ENCODE assay signal across 17 cellular contexts in genomic region chr17:3772764-3773163, GRCh38.
"Had no signal": no experiment of that assay in that cellular context is flagged by ENCODE, and none has a peak within 500 bp of the region (broad histone marks: within the 10 kb centered on the region; RNA-seq: fewer than 3 reads in every experiment).

No MANE protein-coding gene starts in this region.

- H3K27ac Mint-ChIP-seq: activated CD4-positive, alpha-beta memory T cell treated with anti-CD3 and anti-CD28 coated beads, Interleukin-2, amount 10 ng/mL, durations not matched to agents 7 days and 5 days; activated CD4-positive, alpha-beta T cell treated with anti-CD3 and anti-CD28 coated beads for 36 hours had no signal

- H3K9me3 Mint-ChIP-seq: activated CD4-positive, alpha-beta memory T cell treated with anti-CD3 and anti-CD28 coated beads, Interleukin-2, amount 10 ng/mL, durations not matched to agents 7 days and 5 days; dendritic cell treated with granulocyte-macrophage colony-stimulating factor and Interleukin-4, amounts not matched to agents 40 ng/mL and 50 ng/mL, for 4 days had no signal

- H3K27ac ChIP-seq: adrenal gland, heart right ventricle, parathyroid adenoma, tibial artery, uterus, VCaP had no signal

- H3K9me3 ChIP-seq: adrenal gland, tibial artery, uterus had no signal

- H3K27me3 ChIP-seq: adrenal gland, uterus had no signal

- H3K4me3 ChIP-seq: adrenal gland, heart right ventricle, tibial artery, uterus had no signal

- ATAC-seq: activated CD4-positive, alpha-beta T cell treated with anti-CD3 and anti-CD28 coated beads for 36 hours; heart right ventricle; left ventricle myocardium superior had no signal

- DNase-seq: activated CD4-positive, alpha-beta memory T cell treated with anti-CD3 and anti-CD28 coated beads, Interleukin-2, amount 10 ng/mL, durations not matched to agents 7 days and 5 days; activated CD4-positive, alpha-beta T cell treated with anti-CD3 and anti-CD28 coated beads for 36 hours; activated CD8-positive, alpha-beta memory T cell treated with anti-CD3 and anti-CD28 coated beads, Interleukin-2, amount 50 U/mL, for 48 hours; activated naive CD4-positive, alpha-beta T cell; caudate nucleus; heart right ventricle; left ventricle myocardium superior; retina; stimulated activated CD4-positive, alpha-beta T cell treated with anti-CD3 and anti-CD28 coated beads, Interleukin-15, amount 100 ng/mL, for 24 hours; stimulated activated CD4-positive, alpha-beta T cell treated with anti-CD3 and anti-CD28 coated beads, Interleukin-4, amount 100 ng/mL, for 24 hours; T-helper 1 cell; tibial artery; uterus had no signal

- H3K4me3 Mint-ChIP-seq: activated CD4-positive, alpha-beta memory T cell treated with anti-CD3 and anti-CD28 coated beads, Interleukin-2, amount 10 ng/mL, durations not matched to agents 7 days and 5 days; activated CD4-positive, alpha-beta T cell treated with anti-CD3 and anti-CD28 coated beads for 36 hours; dendritic cell treated with granulocyte-macrophage colony-stimulating factor and Interleukin-4, amounts not matched to agents 40 ng/mL and 50 ng/mL, for 4 days had no signal

- H3K79me2 ChIP-seq: parathyroid adenoma had no signal

- H3K9ac ChIP-seq: parathyroid adenoma had no signal

- H3K4me1 ChIP-seq: adrenal gland, heart right ventricle, parathyroid adenoma, tibial artery, uterus had no signal

- H2AFZ ChIP-seq: parathyroid adenoma had no signal

- H3K36me3 ChIP-seq: adrenal gland, heart right ventricle, tibial artery, uterus had no signal
